In the genomic region with DNA sequence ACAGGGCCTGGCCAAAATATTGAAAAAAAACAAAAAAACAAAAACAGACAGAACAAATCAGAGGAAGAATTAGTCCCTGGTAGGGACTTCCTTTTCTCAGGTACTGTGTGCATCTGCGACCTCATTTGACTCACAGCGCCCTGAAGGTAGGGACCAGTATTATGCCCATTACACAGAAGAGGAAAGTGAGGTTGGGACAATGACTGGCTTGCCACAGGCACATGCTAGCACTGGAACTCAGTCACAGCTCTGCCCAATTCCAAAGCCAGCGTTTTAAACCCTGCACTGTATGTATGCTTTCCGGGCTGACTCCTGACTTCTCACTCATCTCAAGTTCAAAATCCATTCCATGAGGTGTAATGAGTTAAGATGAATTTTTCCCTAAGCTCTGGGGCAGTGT, we compare ENCODE assay signal across 40 cellular contexts. TPM values are rescaled to one million over a fixed set of nuclear protein-coding genes. Genes with fewer than 3 reads are reported as not detected.
"Had no signal": no experiment of that assay in that cellular context is flagged by ENCODE, and none has a peak within 500 bp of the region (broad histone marks: within the 10 kb centered on the region; RNA-seq: fewer than 3 reads in every experiment).

No MANE protein-coding gene starts in this region.

- DNase-seq: Karpas-422, Kasumi-1, MG63, MM.1S, MV-4-11, NCI-H1048, NCI-H1092, NCI-H1092 treated with DMSO at 0.1 percent for 48 hours, NCI-H1105, NCI-H1105 treated with DMSO at 0.1 percent for 48 hours, NCI-H1417, NCI-H1417 treated with DMSO at 0.1 percent for 48 hours, NCI-H1436, NCI-H1436 treated with DMSO at 0.1 percent for 48 hours, NCI-H146, NCI-H1694, NCI-H1694 treated with DMSO at 0.1 percent for 48 hours, NCI-H187, NCI-H187 treated with DMSO at 0.1 percent for 48 hours, NCI-H1930, NCI-H2029, NCI-H2029 treated with DMSO at 0.1 percent for 48 hours, NCI-H2081, NCI-H2081 treated with DMSO at 0.1 percent for 48 hours, NCI-H2107, NCI-H2171, NCI-H2171 treated with DMSO at 0.1 percent for 48 hours, NCI-H2227 treated with DMSO at 0.1 percent for 48 hours, NCI-H226, NCI-H345, NCI-H446, NCI-H446 treated with DMSO at 0.1 percent for 48 hours, NCI-H510A, NCI-H510A treated with DMSO at 0.1 percent for 48 hours, NCI-H524, NCI-H524 treated with DMSO at 0.1 percent for 48 hours had no signal

- H3K4me3 ChIP-seq: MG63 had no signal

- H3K27me3 ChIP-seq: MG63 had no signal

- H3K36me3 ChIP-seq: MG63 had no signal

- H3K9me3 ChIP-seq: MG63 had no signal

RNA-seq across cellular contexts. Expression of a gene that starts 3.3 kb away (rescaled TPM):
- total RNA-seq: LHCN-M2, M059J, MCF 10A had no signal

RNA-seq across cellular contexts. Expression of a gene that starts 30.3 kb away (rescaled TPM):
- total RNA-seq: LHCN-M2, M059J, MCF 10A, NCI-H460 had no signal

RNA-seq across cellular contexts. Expression of a gene that starts 44.4 kb away (rescaled TPM):
- total RNA-seq: LHCN-M2, M059J, MCF 10A, NCI-H460 had no signal
